In the genomic region with DNA sequence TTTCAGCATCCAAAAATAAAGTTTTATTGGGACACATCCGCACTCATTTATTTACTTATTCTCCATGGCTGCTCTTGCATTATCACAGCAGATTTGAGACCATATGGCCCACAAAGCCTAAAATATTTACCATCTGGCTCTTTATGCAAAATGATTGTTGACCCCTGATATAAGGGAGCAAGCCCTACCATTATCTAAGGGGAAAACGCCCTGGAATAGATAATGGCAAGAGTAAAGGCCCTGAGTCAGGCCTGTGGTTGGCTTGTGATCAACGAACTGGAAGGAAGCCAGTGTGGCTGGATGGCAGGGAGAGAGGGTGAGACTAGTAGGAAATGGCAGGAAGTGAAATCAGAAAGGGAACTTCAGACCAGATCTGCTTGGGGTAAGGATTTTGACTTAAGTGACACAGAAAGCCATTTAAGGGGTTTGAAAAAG, we compare ENCODE assay signal across 9 cellular contexts. TPM values are rescaled to one million over a fixed set of nuclear protein-coding genes. Genes with fewer than 3 reads are reported as not detected.
A peak's percentile ranks its signal among the peaks of the same experiment; 100 is the strongest.
DNase-seq lines count a peak whose midpoint lies in the region; ATAC-seq, FAIRE-seq and TF ChIP-seq lines count a peak whose summit lies in the region.
"Had no signal": no experiment of that assay in that cellular context is flagged by ENCODE, and none has a peak within 500 bp of the region (broad histone marks: within the 10 kb centered on the region; RNA-seq: fewer than 3 reads in every experiment).

No MANE protein-coding gene starts in this region.

- no peak for FAIRE-seq in GM12878 (lab: Jason Lieb, UNC)
- no peak for FAIRE-seq in GM12891 (lab: Jason Lieb, UNC)
- FAIRE-seq: TTC549 had no signal

- SMC1A ChIA-PET in GM12878 (lab: Charles Lee; ENCODE audit: uncharacterized antibody, unreplicated experiment), result interaction anchor here (0.7 to 9.1 kb wide), 4 partner anchors 16 to 129 kb away, joined by 3 to 170 read pairs (median 4); no protein-coding TSS in a partner anchor

- peaks cover 4% of the 10 kb centered on the region for H3K27me3 ChIP-seq in DOHH2 (ENCODE audit: control insufficient read depth, low read length)
- H3K27me3 ChIP-seq in GM12878 (replicated peaks in 1 of 2; ENCODE audit: control insufficient read depth in 2 of 2, insufficient read depth in 2 of 2, low read length in 1 of 2), result 0 out of 4 replicates have a peak, but pooled peaks cover 0 to 2% of the 10 kb centered on the region in 2 experiments

- RAD21 ChIA-PET in GM12878 (lab: Charles Lee; ENCODE audit: unreplicated experiment), result interaction anchor here (6.3 kb wide), 1 partner anchor 126 kb away, joined by 232 read pairs; no protein-coding TSS in a partner anchor

- H3K4me3 ChIP-seq in DOHH2 (ENCODE audit: low read length), result peak overlapping the region; percentile 45
- no peak overlapping the region for H3K4me3 ChIP-seq in GM12878

- DNase-seq in NCI-H2171 (lab: John Stamatoyannopoulos, UW) (peak; percentile 80), GM12878 (ENCODE audit: low read depth, low spot score) (no peak), myocyte (ENCODE audit: low read depth) (peak; percentile 83), GM12891 (ENCODE audit: insufficient read length, low spot score) (no peak)
- DNase-seq in stimulated activated CD4-positive, alpha-beta T cell treated with anti-CD3 and anti-CD28 coated beads, Interleukin-4, amount 100 ng/mL, for 4 hours, result no peak

- no peak overlapping the region for H3K9ac ChIP-seq in GM12878 (ENCODE audit: control insufficient read depth, insufficient read depth, low read length)

- TF ChIP-seq POLR2A in GM12878 (IDR thresholded peaks at IDR 0.05; ENCODE audit: low read depth, low read length) (no peak), GM12891 (IDR thresholded peaks at IDR 0.05; ENCODE audit: low read depth, low read length) (no peak)

- H3K4me1 ChIP-seq in DOHH2 (ENCODE audit: control insufficient read depth, low read length), result peaks cover 29% of the 10 kb centered on the region
- peaks cover 3% of the 10 kb centered on the region; the same call in 1 of the 2 replicates for H3K4me1 ChIP-seq in GM12878 (ENCODE audit: control insufficient read depth, insufficient read depth, low read length)

- H2AFZ ChIP-seq in GM12878 (ENCODE audit: control insufficient read depth, low read depth, low read length), result peak overlapping the region; percentile 47

- H3K4me2 ChIP-seq in DOHH2 (ENCODE audit: low read length) (peak overlapping the region; percentile 58), GM12878 (ENCODE audit: control insufficient read depth, insufficient read depth) (no peak overlapping the region)

- no peak for TF ChIP-seq EP300 in GM12878 (IDR thresholded peaks at IDR 0.05; ENCODE audit: borderline replicate concordance in 1 of 2, control insufficient read depth in 1 of 2, low read depth in 2 of 2, low read length in 2 of 2)

- CTCF ChIA-PET in GM12878 (lab: Yijun Ruan, JAX), result interaction anchor here (1.3 to 7.6 kb wide), 2 partner anchors 128 to 136 kb away, joined by 6 to 314 read pairs; no protein-coding TSS in a partner anchor

- ATAC-seq in GM12878, result peak; percentile 21; the same call in 1 of the 3 replicates
- ATAC-seq in HG02938 (IDR thresholded peaks at IDR 0.05; ENCODE audit: unreplicated experiment), result no peak
- no peak for ATAC-seq in HG02852 (IDR thresholded peaks at IDR 0.05; ENCODE audit: unreplicated experiment)

- H4K20me1 ChIP-seq in DOHH2 (ENCODE audit: control insufficient read depth, insufficient read depth, low read depth, low read length) (no peaks in the 10 kb centered on the region), GM12878 (ENCODE audit: control insufficient read depth, insufficient read depth) (no peaks in the 10 kb centered on the region)

- no TSS peak for BruUV-seq in GM12878 (replicated peaks; lab: Mats Ljungman, UMichigan)

- H3F3A ChIP-seq in DOHH2 (ENCODE audit: control insufficient read depth, insufficient read depth), result peaks cover 11% of the 10 kb centered on the region; the same call in 1 of the 2 replicates

- no peaks in the 10 kb centered on the region for H3K9me2 ChIP-seq in DOHH2 (replicated peaks; ENCODE audit: control insufficient read depth, low read length)

- in situ Hi-C loops in GM12878 (cut with MboI), result no loop called here

- H3K36me3 ChIP-seq in DOHH2 (ENCODE audit: control insufficient read depth, low read length), result no peaks in the 10 kb centered on the region
- no peaks in the 10 kb centered on the region for H3K36me3 ChIP-seq in GM12878 (ENCODE audit: control insufficient read depth in 2 of 2, insufficient read depth in 2 of 2, low read length in 1 of 2)

- TF ChIP-seq RAD21 in GM12878 (IDR thresholded peaks at IDR 0.05; ENCODE audit: insufficient read depth, low read depth, low read length), result no peak

- POLR2A ChIA-PET in GM12878 (lab: Charles Lee), result no interaction called here

- H3K79me2 ChIP-seq in DOHH2 (ENCODE audit: control insufficient read depth, low read length) (no peaks in the 10 kb centered on the region), GM12878 (ENCODE audit: control insufficient read depth, insufficient read depth, low read length) (no peaks in the 10 kb centered on the region)

- intact Hi-C loops in GM12878 (cut with micrococcal nuclease; ENCODE audit: unreplicated experiment), result no loop called here

- H3K27ac ChIP-seq in DOHH2 (ENCODE audit: low read depth, low read length), result peak overlapping the region; percentile 73
- no peak overlapping the region for H3K27ac ChIP-seq in GM12878 (ENCODE audit: control insufficient read depth, insufficient read depth)

- TF ChIP-seq CTCF in DOHH2 (IDR thresholded peaks at IDR 0.05; ENCODE audit: low read depth, low read length, poor library complexity, severe bottlenecking) (no peak), GM12878 (IDR thresholded peaks at IDR 0.05 in 2 of 3, conservative IDR thresholded peaks at IDR 0.05 in 1 of 3; ENCODE audit: control insufficient read depth in 2 of 3, extremely low read depth in 1 of 3, insufficient read depth in 1 of 3, low read depth in 3 of 3, low read length in 3 of 3) (no peak)

- 70% methylated on average over 3 of the region's 3 CpGs for WGBS in GM12878 (ENCODE audit: insufficient coverage, insufficient replicate concordance, low lambda C conversion rate, missing lambda C conversion rate)

- H3K9me3 ChIP-seq in DOHH2 (ENCODE audit: control insufficient read depth, insufficient read depth, low read length) (no peaks in the 10 kb centered on the region), GM12878 (replicated peaks; ENCODE audit: control insufficient read depth, insufficient read depth, low read length) (no peaks in the 10 kb centered on the region)

TF ChIP-seq in GM12891, 5 proteins besides CTCF, POLR2A, EP300 and RAD21:
- TF ChIP-seq POLR2AphosphoS5 (IDR thresholded peaks at IDR 0.05; ENCODE audit: low read depth, low read length) (no peak), SPI1 (IDR thresholded peaks at IDR 0.05; ENCODE audit: low read depth, low read length) (no peak), PAX5 (IDR thresholded peaks at IDR 0.05; ENCODE audit: insufficient read depth, low read length, severe bottlenecking) (no peak), POU2F2 (IDR thresholded peaks at IDR 0.05; ENCODE audit: low read depth, low read length) (no peak), TAF1 (IDR thresholded peaks at IDR 0.05; ENCODE audit: low read depth, low read length) (no peak)

RNA-seq across cellular contexts. Expression of gene DMXL2, which starts 24.6 kb away (rescaled TPM):
- total RNA-seq in GM12878 (2013; cell fraction: nucleolus; rRNA removed), result 210 and 228 TPM in 2 replicates
- 30.7 and 37.8 TPM in 2 replicates for total RNA-seq in GM12878 (2014; rRNA removed)
- 29.6 and 34.6 TPM in 2 replicates for total RNA-seq in GM12878 (2014; rRNA removed; fragmentation: Illumina TruSeq; extraction: Trizol)
- total RNA-seq in GM12878 (2021), result 22.6 and 25.3 TPM in 2 replicates
- polyA plus RNA-seq in GM12878 (2011; ENCODE audit: low read depth), result 7.8 TPM
- polyA plus RNA-seq in GM12878 (2011; rRNA removed), result 26.6 and 34.8 TPM in 2 replicates
- polyA plus RNA-seq in GM12878 (2011; cell fraction: cytosol; rRNA removed), result 7.5 and 9.6 TPM in 2 replicates
- polyA plus RNA-seq in GM12878 (2011; cell fraction: nucleus; rRNA removed), result 55.1 and 58.6 TPM in 2 replicates
- polyA plus RNA-seq in GM12878 (2012), result 10.9 and 14.5 TPM in 2 replicates
- polyA plus RNA-seq in GM12878 (2014; fragmentation: Illumina TruSeq; extraction: Trizol), result 32.1 and 61.0 TPM in 2 replicates
- 10 to 100 TPM in 1 of 2 experiments, 1 to 10 TPM in 1; 8.5 to 12.8 TPM for polyA plus RNA-seq in GM12878 (2014; fragmentation: Nextera tagmentation; extraction: Ambion mirVana)
- 18.6 and 19.2 TPM in 2 replicates for polyA plus RNA-seq in GM12878 (2014; rRNA removed)
- 10 to 100 TPM in 1 of 2 experiments, 1 to 10 TPM in 1; 9.4 to 11.5 TPM for polyA plus RNA-seq in GM12878 (2016; fragmentation: Nextera tagmentation; extraction: Ambion mirVana)
- 14.3 and 20.5 TPM in 2 replicates for polyA minus RNA-seq in GM12878 (2011; rRNA and poly(A)+ RNA removed)
- polyA minus RNA-seq in GM12878 (2011; cell fraction: cytosol; rRNA and poly(A)+ RNA removed), result 4.3 and 5.6 TPM in 2 replicates
- 19.6 and 33.7 TPM in 2 replicates for polyA minus RNA-seq in GM12878 (2011; cell fraction: nucleus; rRNA and poly(A)+ RNA removed)
- 27.9 and 29.6 TPM in 2 replicates for total RNA-seq in myocyte
- 8.5 TPM for polyA plus RNA-seq in myocyte (2012)
- 16.7 TPM for polyA plus RNA-seq in GM12891 (2012; ENCODE audit: low read depth, missing spikeins)

RNA-seq across cellular contexts. Expression of gene SCG3, which starts 34.2 kb away (rescaled TPM):
- total RNA-seq in GM12878 (2013; cell fraction: nucleolus; rRNA removed), result not detected in 2 replicates
- total RNA-seq in GM12878 (2014; rRNA removed) (not detected in 2 replicates), GM12878 (2014; rRNA removed; fragmentation: Illumina TruSeq; extraction: Trizol) (not detected in 2 replicates), GM12878 (2021) (not detected in 2 replicates), myocyte (not detected in 2 replicates)
- not detected for polyA plus RNA-seq in GM12878 (2011; ENCODE audit: low read depth)
- polyA plus RNA-seq in GM12878 (2011; rRNA removed) (not detected in 2 replicates), GM12878 (2014; fragmentation: Illumina TruSeq; extraction: Trizol) (0.03 TPM in 1 of 2 replicates, not detected in the other), GM12878 (2014; fragmentation: Nextera tagmentation; extraction: Ambion mirVana) (not detected), GM12878 (2014; rRNA removed) (not detected in 2 replicates), GM12878 (2016; fragmentation: Nextera tagmentation; extraction: Ambion mirVana) (under 1 TPM; 0.04 to 0.15 TPM)
- not detected in 2 replicates for polyA plus RNA-seq in GM12878 (2011; cell fraction: cytosol; rRNA removed)
- polyA plus RNA-seq in GM12878 (2011; cell fraction: nucleus; rRNA removed), result not detected in 2 replicates
- not detected in 2 replicates for polyA plus RNA-seq in GM12878 (2012)
- not detected in 2 replicates for polyA minus RNA-seq in GM12878 (2011; rRNA and poly(A)+ RNA removed)
- not detected in 2 replicates for polyA minus RNA-seq in GM12878 (2011; cell fraction: cytosol; rRNA and poly(A)+ RNA removed)
- not detected in 2 replicates for polyA minus RNA-seq in GM12878 (2011; cell fraction: nucleus; rRNA and poly(A)+ RNA removed)
- polyA plus RNA-seq in myocyte (2012), result not detected
- polyA plus RNA-seq in GM12891 (2012; ENCODE audit: low read depth, missing spikeins), result not detected

Comparison
In these comparisons a context has a peak if more than half of its experiments do, and no peak if none do; other contexts are left out.
1. DNase-seq: peak in NCI-H2171 (single experiment) and myocyte (single experiment); none in GM12878 (single experiment), GM12891 (single experiment) and stimulated activated CD4-positive, alpha-beta T cell treated with anti-CD3 and anti-CD28 coated beads, Interleukin-4, amount 100 ng/mL, for 4 hours (0 of 2).